8 cellular contexts compared by ENCODE assay signal in the genomic region with DNA sequence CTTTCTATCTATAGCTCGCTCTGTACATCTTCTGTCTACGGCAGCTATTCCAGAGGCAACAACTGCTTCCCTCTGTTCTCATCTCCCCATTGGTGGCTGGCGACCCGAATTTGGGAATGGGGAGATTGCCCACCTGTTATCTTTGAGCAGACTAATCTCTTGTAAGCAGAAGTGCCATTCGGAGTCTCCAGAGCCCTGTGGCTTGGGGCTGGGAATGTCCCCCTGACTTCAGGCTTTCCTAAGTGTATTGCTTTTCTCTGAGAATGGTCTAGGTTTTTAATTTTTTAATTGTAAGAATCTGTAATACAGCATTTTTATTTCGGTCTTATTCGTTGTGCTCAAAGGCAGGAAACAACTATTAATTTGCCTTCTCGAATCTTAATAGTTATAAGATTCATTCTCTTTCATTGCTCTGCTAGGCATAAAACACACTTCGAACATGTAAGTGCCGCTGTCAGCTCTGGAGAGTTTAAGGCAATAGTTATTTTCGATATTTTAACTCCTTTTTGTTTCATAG. TPM values are rescaled to one million over a fixed set of nuclear protein-coding genes. Genes with fewer than 3 reads are reported as not detected.
DNase-seq lines count a peak whose midpoint lies in the region; ATAC-seq and TF ChIP-seq lines count a peak whose summit lies in the region.

No MANE protein-coding gene starts in this region.

- ATAC-seq in GM19324 (IDR thresholded peaks at IDR 0.05; ENCODE audit: low FRiP score, unreplicated experiment), result no peak

- POLR2A ChIA-PET in HEK293 (lab: Yijun Ruan, JAX), result interaction anchor here (0.6 to 2.6 kb wide), 5 partner anchors 22 to 416 kb away, joined by 3 to 10 read pairs (median 3); partner anchors contain the start of genes RTCA and SLC35A3

- H3K4me3 ChIP-seq in GM08714 (ENCODE audit: low read length) (peak overlapping the region; percentile 90), HEK293 (ENCODE audit: low read depth, low read length) (peak overlapping the region; percentile 81), Peyer's patch (peak overlapping the region; percentile 66 to 87 (median 78)), esophagus (ENCODE audit: low read depth in 1 of 2, low read length in 2 of 2) (peak overlapping the region; percentile 81 to 85)

- no peaks in the 10 kb centered on the region for H3K9me3 Mint-ChIP-seq in neural crest cell

- peak overlapping the region; percentile 66 for H3K27ac ChIP-seq in HEK293 (ENCODE audit: extremely low read depth, low read depth, low read length)
- H3K27ac ChIP-seq in Peyer's patch, result peak overlapping the region; percentile 79 to 93 (median 86)
- H3K27ac ChIP-seq in esophagus (ENCODE audit: low read depth in 2 of 2, low read length in 1 of 2), result peak overlapping the region; percentile 90 to 93

- no peaks in the 10 kb centered on the region for H3K27me3 ChIP-seq in Peyer's patch
- H3K27me3 ChIP-seq in esophagus (ENCODE audit: control insufficient read depth in 1 of 2, insufficient read depth in 2 of 2, low read length in 2 of 2), result no peaks in the 10 kb centered on the region

- H3K4me1 ChIP-seq in HEK293 (ENCODE audit: control insufficient read depth, insufficient read depth, low read length), result peaks cover 3% of the 10 kb centered on the region
- H3K4me1 ChIP-seq in Peyer's patch, result peaks cover 0 to 5% (median 0%) of the 10 kb centered on the region in 4 donors
- no peaks in the 10 kb centered on the region for H3K4me1 ChIP-seq in esophagus (ENCODE audit: control insufficient read depth in 2 of 2, insufficient read depth in 2 of 2, low read length in 1 of 2)

- no peak for DNase-seq in Peyer's patch
- DNase-seq in neural crest cell (ENCODE audit: low read depth, low spot score), result no peak
- no peak for DNase-seq in stimulated activated CD4-positive, alpha-beta T cell treated with anti-CD3 and anti-CD28 coated beads, Interleukin-1b, Interleukin-23, amount 100 ng/mL, for 48 hours
- DNase-seq in NK-92 (lab: John Stamatoyannopoulos, UW; ENCODE audit: unreplicated experiment), result no peak

- H3K4me1 Mint-ChIP-seq in neural crest cell, result peaks cover 27% of the 10 kb centered on the region

- CTCF ChIA-PET in HEK293 (lab: Yijun Ruan, JAX), result no interaction called here

- WGBS in esophagus, 2 donors, result 3 to 4% methylated on average over 11 of the region's 11 CpGs

- H3K27me3 Mint-ChIP-seq in neural crest cell (ENCODE audit: low read depth), result no peaks in the 10 kb centered on the region

- TF ChIP-seq CTCF in HEK293 (tag by site-specific recombination; IDR thresholded peaks at IDR 0.05), result no peak
- no peak for TF ChIP-seq CTCF in Peyer's patch (IDR thresholded peaks at IDR 0.05)
- no peak for TF ChIP-seq CTCF in neural crest cell (conservative IDR thresholded peaks at IDR 0.05)

- H3K36me3 Mint-ChIP-seq in neural crest cell (ENCODE audit: low read depth), result peaks cover 4% of the 10 kb centered on the region

- H3K27ac Mint-ChIP-seq in neural crest cell (ENCODE audit: unreplicated experiment), result peak overlapping the region; percentile 97

- H3K36me3 ChIP-seq in HEK293 (ENCODE audit: control insufficient read depth in 2 of 2, insufficient read depth in 1 of 2, low read length in 2 of 2) (peaks cover 0 to 18% of the 10 kb centered on the region in 2 experiments; a peak in 2 of 3 replicates), Peyer's patch (peaks cover 0 to 6% (median 0%) of the 10 kb centered on the region in 3 donors), esophagus (ENCODE audit: control insufficient read depth in 2 of 2, insufficient read depth in 2 of 2, low read length in 1 of 2) (no peaks in the 10 kb centered on the region)

- no peaks in the 10 kb centered on the region for H3K9me3 ChIP-seq in HEK293 (ENCODE audit: control insufficient read depth, insufficient read depth, low read depth, low read length)
- H3K9me3 ChIP-seq in Peyer's patch, result no peaks in the 10 kb centered on the region
- no peaks in the 10 kb centered on the region for H3K9me3 ChIP-seq in esophagus (ENCODE audit: control insufficient read depth in 2 of 2, insufficient read depth in 1 of 2, low read depth in 1 of 2, low read length in 1 of 2)

- TF ChIP-seq POLR2A in Peyer's patch (IDR thresholded peaks at IDR 0.05), result no peak

- peak overlapping the region; percentile 98 for H3K4me3 Mint-ChIP-seq in neural crest cell

TF ChIP-seq in HEK293, 187 proteins besides CTCF, POLR2A, EP300 and RAD21:
- TF ChIP-seq TCF7L2 (IDR thresholded peaks at IDR 0.05; ENCODE audit: borderline replicate concordance, low read depth, low read length), result no peak
- TF ChIP-seq ZNF416 (tag by site-specific recombination; IDR thresholded peaks at IDR 0.05), result no peak
- TF ChIP-seq SCRT2 (tag by site-specific recombination; IDR thresholded peaks at IDR 0.05), result peak; percentile 90
- TF ChIP-seq ZBTB44 (tag by site-specific recombination; IDR thresholded peaks at IDR 0.05), result no peak
- TF ChIP-seq, protein P1, sequence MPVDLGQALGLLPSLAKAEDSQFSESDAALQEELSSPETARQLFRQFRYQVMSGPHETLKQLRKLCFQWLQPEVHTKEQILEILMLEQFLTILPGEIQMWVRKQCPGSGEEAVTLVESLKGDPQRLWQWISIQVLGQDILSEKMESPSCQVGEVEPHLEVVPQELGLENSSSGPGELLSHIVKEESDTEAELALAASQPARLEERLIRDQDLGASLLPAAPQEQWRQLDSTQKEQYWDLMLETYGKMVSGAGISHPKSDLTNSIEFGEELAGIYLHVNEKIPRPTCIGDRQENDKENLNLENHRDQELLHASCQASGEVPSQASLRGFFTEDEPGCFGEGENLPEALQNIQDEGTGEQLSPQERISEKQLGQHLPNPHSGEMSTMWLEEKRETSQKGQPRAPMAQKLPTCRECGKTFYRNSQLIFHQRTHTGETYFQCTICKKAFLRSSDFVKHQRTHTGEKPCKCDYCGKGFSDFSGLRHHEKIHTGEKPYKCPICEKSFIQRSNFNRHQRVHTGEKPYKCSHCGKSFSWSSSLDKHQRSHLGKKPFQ (tag by site-specific recombination; IDR thresholded peaks at IDR 0.05), result no peak
- peak; percentile 80 for TF ChIP-seq SCRT1 (tag by site-specific recombination; IDR thresholded peaks at IDR 0.05; ENCODE audit: borderline replicate concordance)
- peak; percentile 21; the same call in 1 of the 2 replicates for TF ChIP-seq ZBTB17 (tag by site-specific recombination; IDR thresholded peaks at IDR 0.05)
- TF ChIP-seq ZNF341 (tag by site-specific recombination; IDR thresholded peaks at IDR 0.05; ENCODE audit: low read depth), result peak; percentile 68; the same call in 1 of the 2 replicates

RNA-seq across cellular contexts. Expression of gene AGL, which starts 0.4 kb away (rescaled TPM):
- total RNA-seq in Peyer's patch, result 10 to 100 TPM in 3 of 4 donors, 1 to 10 TPM in 1; 9.1 to 18.5 (median 12.8) TPM
- polyA plus RNA-seq in esophagus, result 1 to 10 TPM; 7.2 to 8.9 TPM
- 13.4 and 13.8 TPM in 2 replicates for total RNA-seq in neural crest cell
